In the genomic region with DNA sequence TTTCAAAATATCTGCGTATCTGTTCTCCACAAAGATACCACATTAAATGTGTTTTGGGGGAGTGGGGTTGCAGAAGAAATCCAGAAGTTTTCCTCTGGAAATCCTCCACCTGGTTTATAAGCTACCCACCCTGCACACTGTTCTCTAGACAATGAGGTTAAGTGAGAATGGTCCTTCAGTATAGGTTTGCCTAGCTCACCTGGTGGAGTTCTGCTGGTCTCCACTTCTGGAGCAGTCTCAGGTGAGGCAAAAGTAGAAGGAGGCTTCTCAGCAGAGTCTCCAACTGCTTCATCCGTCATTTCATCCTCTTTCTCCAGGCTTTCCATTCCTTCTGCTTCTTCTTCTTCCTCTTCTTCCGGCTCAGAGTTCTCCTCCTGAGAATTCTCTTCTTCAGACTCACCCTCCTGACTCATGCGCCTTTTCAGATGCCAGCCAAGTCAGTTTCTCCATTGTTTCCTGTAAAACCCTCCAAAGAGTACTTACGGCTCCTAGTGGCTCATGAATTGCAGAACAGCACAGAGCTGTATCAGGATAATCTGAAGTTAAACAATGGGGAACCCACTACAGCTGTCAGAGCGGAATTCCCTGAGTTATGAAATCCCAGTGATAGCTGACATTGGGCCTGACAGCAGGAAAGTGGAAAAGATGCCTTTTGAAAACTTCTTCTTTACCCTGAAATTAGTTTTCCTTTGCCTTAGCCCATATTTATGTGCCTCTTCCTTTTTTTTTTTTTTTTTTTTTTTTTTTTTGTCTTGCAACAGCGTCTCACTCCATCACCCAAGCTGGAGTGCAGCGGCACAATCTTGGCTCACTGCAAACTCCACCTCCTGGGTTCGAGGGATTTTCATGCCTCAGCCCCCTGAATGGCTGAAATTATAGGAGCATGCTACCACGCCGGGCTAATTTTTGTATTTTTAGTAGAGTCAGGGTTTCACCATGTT, we compare ENCODE assay signal across 9 cellular contexts. TPM values are rescaled to one million over a fixed set of nuclear protein-coding genes. Genes with fewer than 3 reads are reported as not detected.
DNase-seq lines count a peak whose midpoint lies in the region; ATAC-seq and TF ChIP-seq lines count a peak whose summit lies in the region.
"Had no signal": no experiment of that assay in that cellular context is flagged by ENCODE, and none has a peak within 500 bp of the region (broad histone marks: within the 10 kb centered on the region; RNA-seq: fewer than 3 reads in every experiment).

No MANE protein-coding gene starts in this region.

- no peak for ATAC-seq in HG02642 (IDR thresholded peaks at IDR 0.05; ENCODE audit: poor library complexity, unreplicated experiment)

- WGBS in mesenchymal stem cell: 56% methylated on average over 10 of the region's 11 CpGs

- DNase-seq in DMS 273 (lab: John Stamatoyannopoulos, UW; ENCODE audit: unreplicated experiment) (peak; percentile 64), DMS 273 treated with DMSO at 0.1 percent for 48 hours (lab: John Stamatoyannopoulos, UW) (no peak), coronary artery (ENCODE audit: low spot score) (no peak), mesenchymal stem cell (peak; percentile 98), NCI-H1694 treated with DMSO at 0.1 percent for 48 hours (lab: John Stamatoyannopoulos, UW) (no peak)
- DNase-seq in activated CD4-positive, alpha-beta T cell treated with anti-CD3 and anti-CD28 coated beads for 1 hour: no peak

- H3K79me2 ChIP-seq in OCI-LY1 (ENCODE audit: insufficient read depth, low read length): no peaks in the 10 kb centered on the region

- no peak overlapping the region for H3K27ac ChIP-seq in OCI-LY1 (ENCODE audit: low read depth, low read length, poor library complexity, severe bottlenecking)
- H3K27ac ChIP-seq in coronary artery: peak overlapping the region in 1 of 2 donors; percentile 65
- H3K27ac ChIP-seq in mesenchymal stem cell (ENCODE audit: low read length, poor library complexity, severe bottlenecking): peak overlapping the region; percentile 33
- H3K27ac ChIP-seq: 22Rv1 had no signal

- H2BK120ac ChIP-seq in mesenchymal stem cell (ENCODE audit: low read depth, low read length): peak overlapping the region; percentile 58

- H3K9me2 ChIP-seq in OCI-LY1 (ENCODE audit: low read depth, low read length): no peaks in the 10 kb centered on the region

- H3K4me3 ChIP-seq in OCI-LY1 (ENCODE audit: low read depth, low read length, poor library complexity, severe bottlenecking) (no peak overlapping the region), coronary artery (peak overlapping the region; percentile 44), mesenchymal stem cell (ENCODE audit: insufficient read depth in 1 of 2, low read depth in 1 of 2, low read length in 2 of 2) (peak overlapping the region in 1 of 2 experiments; percentile 86)

- no peak overlapping the region for H3K14ac ChIP-seq in mesenchymal stem cell (ENCODE audit: low read length in 2 of 2)

- H3K79me1 ChIP-seq in mesenchymal stem cell (replicated peaks; ENCODE audit: low read length, poor library complexity, severe bottlenecking): peaks cover 2% of the 10 kb centered on the region

- TF ChIP-seq CTCF in OCI-LY1 (IDR thresholded peaks at IDR 0.05; ENCODE audit: low read length) (peak; percentile 36), coronary artery (IDR thresholded peaks at IDR 0.05) (no peak)

- no peak overlapping the region for H3K9ac ChIP-seq in OCI-LY1 (ENCODE audit: low read length)
- H3K9ac ChIP-seq in mesenchymal stem cell (ENCODE audit: low read length): peak overlapping the region; percentile 93

- no peak overlapping the region for H3K4ac ChIP-seq in mesenchymal stem cell (ENCODE audit: low read depth in 1 of 2, low read length in 2 of 2)

- no peak overlapping the region for H2BK12ac ChIP-seq in mesenchymal stem cell (ENCODE audit: low read length in 2 of 2)

- H2BK15ac ChIP-seq in mesenchymal stem cell (ENCODE audit: low read depth, poor library complexity, severe bottlenecking): no peak overlapping the region

- no peak overlapping the region for H3K23ac ChIP-seq in mesenchymal stem cell (ENCODE audit: low read length in 2 of 2)

- H3K9me3 ChIP-seq in OCI-LY1 (ENCODE audit: low read length): peaks cover 13% of the 10 kb centered on the region
- H3K9me3 ChIP-seq in mesenchymal stem cell (ENCODE audit: control insufficient read depth, low read length): peaks cover 4% of the 10 kb centered on the region

- no peaks in the 10 kb centered on the region; the same call in 1 of the 2 replicates for H3K27me3 ChIP-seq in OCI-LY1 (ENCODE audit: insufficient read depth, low read length)
- H3K27me3 ChIP-seq in mesenchymal stem cell (ENCODE audit: control insufficient read depth in 1 of 2, insufficient read depth in 1 of 2, low read length in 2 of 2): no peaks in the 10 kb centered on the region

- H4K8ac ChIP-seq in mesenchymal stem cell (ENCODE audit: low read length): peak overlapping the region; percentile 80

- no peak overlapping the region for H2AFZ ChIP-seq in OCI-LY1 (ENCODE audit: low read length)
- no peak overlapping the region for H2AFZ ChIP-seq in mesenchymal stem cell (ENCODE audit: low read depth, low read length)

- H2AK5ac ChIP-seq in mesenchymal stem cell (ENCODE audit: low read length, severe bottlenecking): no peak overlapping the region

- H3F3A ChIP-seq in OCI-LY1 (ENCODE audit: insufficient read depth, low read length): no peaks in the 10 kb centered on the region

- H3K4me2 ChIP-seq in OCI-LY1 (ENCODE audit: low read length): no peak overlapping the region
- H3K4me2 ChIP-seq in mesenchymal stem cell (ENCODE audit: low read length, poor library complexity, severe bottlenecking): peak overlapping the region; percentile 17

- H3K4me1 ChIP-seq in OCI-LY1 (ENCODE audit: insufficient read depth, low read length, severe bottlenecking): peaks cover 18% of the 10 kb centered on the region
- no peaks in the 10 kb centered on the region for H3K4me1 ChIP-seq in mesenchymal stem cell (ENCODE audit: control insufficient read depth, insufficient read depth, low read depth, low read length)

- no peaks in the 10 kb centered on the region for H4K20me1 ChIP-seq in OCI-LY1 (ENCODE audit: insufficient read depth, low read length)

- H2BK5ac ChIP-seq in mesenchymal stem cell (ENCODE audit: low read depth, low read length, poor library complexity, severe bottlenecking): no peak overlapping the region

- H4K91ac ChIP-seq in mesenchymal stem cell (ENCODE audit: low read length): no peak overlapping the region

- H3K18ac ChIP-seq in mesenchymal stem cell (ENCODE audit: low read depth in 1 of 2, low read length in 2 of 2): peak overlapping the region in 1 of 2 experiments; percentile 71

- H3K36me3 ChIP-seq in OCI-LY1 (ENCODE audit: insufficient read depth, low read length) (no peaks in the 10 kb centered on the region; the same call in 1 of the 2 replicates), mesenchymal stem cell (ENCODE audit: control insufficient read depth in 1 of 2, insufficient read depth in 2 of 2, low read depth in 1 of 2, low read length in 2 of 2) (peaks cover 0 to 8% of the 10 kb centered on the region in 2 experiments)

RNA-seq across cellular contexts. Expression of a gene that starts 38.5 kb away (rescaled TPM):
- polyA plus RNA-seq in mesenchymal stem cell (2013, experiment 1 of 2): 18.6 TPM
- polyA plus RNA-seq in mesenchymal stem cell (2013, experiment 2 of 2): 19.3 TPM

RNA-seq across cellular contexts. Expression of a gene that starts 40.1 kb away (rescaled TPM):
- polyA plus RNA-seq in mesenchymal stem cell (2013, experiment 1 of 2): 47.2 TPM
- polyA plus RNA-seq in mesenchymal stem cell (2013, experiment 2 of 2): 44.4 TPM

RNA-seq across cellular contexts. Expression of a gene that starts 40.4 kb away (rescaled TPM):
- 145 TPM for polyA plus RNA-seq in mesenchymal stem cell (2013, experiment 1 of 2)
- 142 TPM for polyA plus RNA-seq in mesenchymal stem cell (2013, experiment 2 of 2)

Comparison
In these comparisons a context has a peak if more than half of its experiments do, and no peak if none do; other contexts are left out.
1. DNase-seq: peak in DMS 273 (single experiment) and mesenchymal stem cell (single experiment); none in DMS 273 treated with DMSO at 0.1 percent for 48 hours (single experiment), coronary artery (single experiment), activated CD4-positive, alpha-beta T cell treated with anti-CD3 and anti-CD28 coated beads for 1 hour (single experiment) and NCI-H1694 treated with DMSO at 0.1 percent for 48 hours (single experiment).